Comparison of ENCODE assay signal across 23 cellular contexts in genomic region chr21:39218082-39218409, GRCh38.
"Had no signal": no experiment of that assay in that cellular context is flagged by ENCODE, and none has a peak within 500 bp of the region (broad histone marks: within the 10 kb centered on the region; RNA-seq: fewer than 3 reads in every experiment).

No MANE protein-coding gene starts in this region.

- ATAC-seq: activated CD4-positive, alpha-beta T cell treated with anti-CD3 and anti-CD28 coated beads for 36 hours; activated T-cell treated with anti-CD3 and anti-CD28 coated beads, Interleukin-2, amount 50 U/mL, for 72 hours had no signal

- H3K4me3 Mint-ChIP-seq: activated CD4-positive, alpha-beta memory T cell treated with anti-CD3 and anti-CD28 coated beads, Interleukin-2, amount 10 ng/mL, durations not matched to agents 7 days and 5 days; activated CD4-positive, alpha-beta T cell treated with anti-CD3 and anti-CD28 coated beads for 36 hours; activated naive CD8-positive, alpha-beta T cell treated with anti-CD3 and anti-CD28 coated beads, Interleukin-2, amount 10 ng/mL, durations not matched to agents 7 days and 5 days; activated T-cell treated with anti-CD3 and anti-CD28 coated beads, Interleukin-2, amount 50 U/mL, for 72 hours had no signal

- H3K27ac Mint-ChIP-seq: activated CD4-positive, alpha-beta memory T cell treated with anti-CD3 and anti-CD28 coated beads, Interleukin-2, amount 10 ng/mL, durations not matched to agents 7 days and 5 days; activated CD4-positive, alpha-beta T cell treated with anti-CD3 and anti-CD28 coated beads for 36 hours; activated naive CD8-positive, alpha-beta T cell treated with anti-CD3 and anti-CD28 coated beads, Interleukin-2, amount 10 ng/mL, durations not matched to agents 7 days and 5 days; activated T-cell treated with anti-CD3 and anti-CD28 coated beads, Interleukin-2, amount 50 U/mL, for 72 hours; activated T-helper 2 cell treated with anti-CD3 and anti-CD28 coated beads, Interferon-gamma antibody, Interleukin-2, Interleukin-4, amounts not matched to agents 10 μg/mL and 5 μg/mL and 100 μg/mL, durations not matched to agents 14 hours and 24 hours and 36 hours had no signal

- DNase-seq: activated CD4-positive, alpha-beta memory T cell treated with anti-CD3 and anti-CD28 coated beads, Interleukin-2, amount 10 ng/mL, durations not matched to agents 7 days and 5 days; activated CD4-positive, alpha-beta T cell treated with anti-CD3 and anti-CD28 coated beads for 36 hours; activated CD4-positive, alpha-beta T cell treated with anti-CD3 and anti-CD28 coated beads, Interleukin-2, amount 50 U/mL, for 1 hour; activated CD8-positive, alpha-beta memory T cell treated with anti-CD3 and anti-CD28 coated beads, Interleukin-2, amount 50 U/mL, for 4 hours; activated naive CD4-positive, alpha-beta T cell treated with anti-CD3 and anti-CD28 coated beads, Interleukin-2, amount 50 U/mL, for 16 hours; activated naive CD8-positive, alpha-beta T cell treated with anti-CD3 and anti-CD28 coated beads, Interleukin-2, amount 10 ng/mL, durations not matched to agents 7 days and 5 days; activated T-cell treated with anti-CD3 and anti-CD28 coated beads, Interleukin-2, amount 50 U/mL, for 72 hours; adrenal gland; anterior cingulate cortex; caudate nucleus; MV-4-11; NCI-H1092 treated with DMSO at 0.1 percent for 48 hours; NCI-H1436 treated with DMSO at 0.1 percent for 48 hours; NCI-H2029; NCI-H2107; NCI-H510A treated with DMSO at 0.1 percent for 48 hours; NK-92 treated with Interleukin-12 subunit alpha and Interleukin-12 subunit beta, amount 100 ng/mL, for 24 hours; OCI-M1; Peyer's patch; Right ventricle myocardium superior; SK-N-SH; T-helper 1 cell had no signal

- H3K9me3 Mint-ChIP-seq: activated CD4-positive, alpha-beta memory T cell treated with anti-CD3 and anti-CD28 coated beads, Interleukin-2, amount 10 ng/mL, durations not matched to agents 7 days and 5 days; activated naive CD8-positive, alpha-beta T cell treated with anti-CD3 and anti-CD28 coated beads, Interleukin-2, amount 10 ng/mL, durations not matched to agents 7 days and 5 days; activated T-cell treated with anti-CD3 and anti-CD28 coated beads, Interleukin-2, amount 50 U/mL, for 72 hours; activated T-helper 2 cell treated with anti-CD3 and anti-CD28 coated beads, Interferon-gamma antibody, Interleukin-2, Interleukin-4, amounts not matched to agents 10 μg/mL and 5 μg/mL and 100 μg/mL, durations not matched to agents 14 hours and 24 hours and 36 hours had no signal

- H3K27me3 Mint-ChIP-seq: activated CD4-positive, alpha-beta memory T cell treated with anti-CD3 and anti-CD28 coated beads, Interleukin-2, amount 10 ng/mL, durations not matched to agents 7 days and 5 days; activated CD4-positive, alpha-beta T cell treated with anti-CD3 and anti-CD28 coated beads for 36 hours; activated naive CD8-positive, alpha-beta T cell treated with anti-CD3 and anti-CD28 coated beads, Interleukin-2, amount 10 ng/mL, durations not matched to agents 7 days and 5 days had no signal
